ENCODE assay signal across 8 cellular contexts in genomic region chr19:49852631-49853126, GRCh38. TPM values are rescaled to one million over a fixed set of nuclear protein-coding genes. Genes with fewer than 3 reads are reported as not detected.
DNase-seq lines count a peak whose midpoint lies in the region; ATAC-seq, FAIRE-seq and TF ChIP-seq lines count a peak whose summit lies in the region.

No MANE protein-coding gene starts in this region.

- no peak overlapping the region for H2AFZ ChIP-seq in HepG2 (ENCODE audit: low read length)

- H3K9me3 ChIP-seq in heart left ventricle (peaks cover 0 to 9% (median 0%) of the 10 kb centered on the region in 12 donors), right atrium auricular region (no peaks in the 10 kb centered on the region), HepG2 (ENCODE audit: low read length) (no peaks in the 10 kb centered on the region), upper lobe of right lung (peaks cover 4% of the 10 kb centered on the region)

- FAIRE-seq in HepG2 (lab: Jason Lieb, UNC) = peak; percentile 4

- no peaks in the 10 kb centered on the region for H3K27me3 ChIP-seq in heart left ventricle
- no peaks in the 10 kb centered on the region for H3K27me3 ChIP-seq in right atrium auricular region
- H3K27me3 ChIP-seq in HepG2 (ENCODE audit: control insufficient read depth in 1 of 2, insufficient read depth in 2 of 2, low read length in 2 of 2) = no peaks in the 10 kb centered on the region; a peak in 1 of 5 replicates
- no peaks in the 10 kb centered on the region for H3K27me3 ChIP-seq in upper lobe of right lung

- peaks cover 23% of the 10 kb centered on the region for H4K20me1 ChIP-seq in HepG2 (ENCODE audit: insufficient read depth, low read length)

- no peak for TF ChIP-seq EP300 in HepG2 (IDR thresholded peaks at IDR 0.05; ENCODE audit: low read depth in 2 of 2, low read length in 2 of 2)
- no peak for TF ChIP-seq EP300 in HepG2 (CRISPR knock-in tag; IDR thresholded peaks at IDR 0.05; ENCODE audit: borderline replicate concordance)

- H3K4me3 ChIP-seq in heart left ventricle (peak overlapping the region in 9 of 12 donors; percentile 60 to 99 (median 80)), right atrium auricular region (peak overlapping the region in 1 of 2 donors; percentile 94), HepG2 (replicated peaks in 1 of 3; ENCODE audit: insufficient read depth in 1 of 3, low read depth in 2 of 3, low read length in 3 of 3) (peak overlapping the region; percentile 89 to 93 (median 90)), upper lobe of right lung (peak overlapping the region; percentile 96)

- H3K9ac ChIP-seq in HepG2 (ENCODE audit: insufficient read depth, low read depth, low read length) = peak overlapping the region; percentile 57

- peaks cover 32% of the 10 kb centered on the region for H3K4me1 Mint-ChIP-seq in activated naive CD8-positive, alpha-beta T cell treated with anti-CD3 and anti-CD28 coated beads, Interleukin-2, amount 10 ng/mL, durations not matched to agents 7 days and 5 days

- intact Hi-C loops in heart left ventricle (cut with DNase I) (loop anchor here in 4 of 10 donors (5.0 kb wide), 2 partner anchors 35 to 40 kb away; partner anchors contain the start of genes MED25 (in 3 of the 4) and FUZ (in 1 of the 4)), HepG2 (cut with micrococcal nuclease; ENCODE audit: unreplicated experiment) (no loop called here), upper lobe of right lung (cut with DNase I) (no loop called here)

- WGBS in heart left ventricle, 4 donors = 75 to 80% (median 76%) methylated on average over 14 of the region's 14 CpGs
- 78% methylated on average over 14 of the region's 14 CpGs for WGBS in HepG2 (ENCODE audit: low lambda C conversion rate)

- in situ Hi-C loops in HepG2 (cut with HindIII; ENCODE audit: extremely low pct_ligation_motif_present, low pct_unique_long_range_greater_than_20kb) = no loop called here

- H3K36me3 ChIP-seq in heart left ventricle (peaks cover 0 to 35% (median 31%) of the 10 kb centered on the region in 9 donors), right atrium auricular region (peaks cover 29% of the 10 kb centered on the region), HepG2 (replicated peaks in 1 of 2; ENCODE audit: control insufficient read depth in 1 of 2, insufficient read depth in 2 of 2, low read length in 2 of 2) (peaks cover 25 to 36% of the 10 kb centered on the region in 2 experiments; a peak in 4 of 5 replicates), upper lobe of right lung (peaks cover 22% of the 10 kb centered on the region)

- H3K27ac ChIP-seq in heart left ventricle (peak overlapping the region in 1 of 12 donors; percentile 100), right atrium auricular region (no peak overlapping the region), HepG2 (ENCODE audit: extremely low read length, insufficient read depth, low read length) (no peak overlapping the region), upper lobe of right lung (no peak overlapping the region)

- peaks cover 1% of the 10 kb centered on the region for H3K9me3 Mint-ChIP-seq in activated naive CD8-positive, alpha-beta T cell treated with anti-CD3 and anti-CD28 coated beads, Interleukin-2, amount 10 ng/mL, durations not matched to agents 7 days and 5 days

- peaks cover 3 to 42% (median 25%) of the 10 kb centered on the region in 12 donors for H3K4me1 ChIP-seq in heart left ventricle
- H3K4me1 ChIP-seq in right atrium auricular region = peaks cover 0 to 37% of the 10 kb centered on the region in 2 donors
- H3K4me1 ChIP-seq in HepG2 (ENCODE audit: insufficient read depth, low read length) = peaks cover 30% of the 10 kb centered on the region
- H3K4me1 ChIP-seq in upper lobe of right lung = peaks cover 27% of the 10 kb centered on the region

- H3K27me3 Mint-ChIP-seq in activated naive CD8-positive, alpha-beta T cell treated with anti-CD3 and anti-CD28 coated beads, Interleukin-2, amount 10 ng/mL, durations not matched to agents 7 days and 5 days = peaks cover 2% of the 10 kb centered on the region

- H3K4me3 Mint-ChIP-seq in activated naive CD8-positive, alpha-beta T cell treated with anti-CD3 and anti-CD28 coated beads, Interleukin-2, amount 10 ng/mL, durations not matched to agents 7 days and 5 days = peak overlapping the region; percentile 68

- TF ChIP-seq CTCF in heart left ventricle (IDR thresholded peaks at IDR 0.05) = no peak
- no peak for TF ChIP-seq CTCF in right atrium auricular region (IDR thresholded peaks at IDR 0.05)
- no peak for TF ChIP-seq CTCF in HepG2 (CRISPR knock-in tag; IDR thresholded peaks at IDR 0.05)
- no peak for TF ChIP-seq CTCF in upper lobe of right lung (IDR thresholded peaks at IDR 0.05)

- POLR2A ChIA-PET in activated naive CD8-positive, alpha-beta T cell treated with anti-CD3 and anti-CD28 coated beads, Interleukin-2, amount 10 ng/mL, durations not matched to agents 7 days and 5 days (lab: Charles Lee) = interaction anchor here (0.7 to 1.1 kb wide), 2 partner anchors 17 to 35 kb away, joined by 3 to 8 read pairs; no protein-coding TSS in a partner anchor
- POLR2A ChIA-PET in HepG2 (lab: Yijun Ruan, JAX) = interaction anchor here (0.6 to 3.1 kb wide), 3 partner anchors 9 to 17 kb away, joined by 3 to 29 read pairs (median 24); no protein-coding TSS in a partner anchor

- no peak for TF ChIP-seq RAD21 in HepG2 (CRISPR knock-in tag; IDR thresholded peaks at IDR 0.05)

- DNase-seq in heart left ventricle (no peak), right atrium auricular region (ENCODE audit: low spot score) (no peak), HepG2 (ENCODE audit: low spot score) (no peak), upper lobe of right lung (no peak), SKM-1 treated with dmso at 0.1 percent for 144 hours (lab: John Stamatoyannopoulos, UW; ENCODE audit: unreplicated experiment) (no peak), NCI-H524 treated with DMSO at 0.1 percent for 48 hours (lab: John Stamatoyannopoulos, UW) (no peak)
- no peak for DNase-seq in activated naive CD8-positive, alpha-beta T cell treated with anti-CD3 and anti-CD28 coated beads, Interleukin-2, amount 10 ng/mL, durations not matched to agents 7 days and 5 days
- DNase-seq in activated effector memory CD4-positive, alpha-beta T cell treated with Interleukin-2 at 50 U/mL for 16 hours = no peak

- TSS peak; percentile 70 for BruUV-seq in HepG2 (replicated peaks; lab: Mats Ljungman, UMichigan)

- TF ChIP-seq POLR2A in heart left ventricle (IDR thresholded peaks at IDR 0.05) (no peak), HepG2 (IDR thresholded peaks at IDR 0.05; ENCODE audit: insufficient read depth in 1 of 2, low read depth in 2 of 2, low read length in 2 of 2) (no peak)

- CTCF ChIA-PET in HepG2 (lab: Yijun Ruan, JAX; ENCODE audit: low intra/inter-chr PET ratio, low total read pairs) = no interaction called here

- ATAC-seq in heart left ventricle = no peak
- ATAC-seq in activated naive CD8-positive, alpha-beta T cell treated with anti-CD3 and anti-CD28 coated beads, Interleukin-2, amount 10 ng/mL, durations not matched to agents 7 days and 5 days (ENCODE audit: low read depth) = no peak
- ATAC-seq in HepG2 = no peak
- ATAC-seq in upper lobe of right lung = no peak

- H3K27ac Mint-ChIP-seq in activated naive CD8-positive, alpha-beta T cell treated with anti-CD3 and anti-CD28 coated beads, Interleukin-2, amount 10 ng/mL, durations not matched to agents 7 days and 5 days = no peak overlapping the region

- H3K79me2 ChIP-seq in HepG2 (ENCODE audit: insufficient read depth, low read length) = peaks cover 24% of the 10 kb centered on the region

- peaks cover 4% of the 10 kb centered on the region for H3K36me3 Mint-ChIP-seq in activated naive CD8-positive, alpha-beta T cell treated with anti-CD3 and anti-CD28 coated beads, Interleukin-2, amount 10 ng/mL, durations not matched to agents 7 days and 5 days

- H3K4me2 ChIP-seq in HepG2 (ENCODE audit: low read depth, low read length) = peak overlapping the region; percentile 89

RNA-seq across cellular contexts. Expression of gene PTOV1, which starts 1.7 kb away (rescaled TPM):
- total RNA-seq in heart left ventricle = 100 to 1,000 TPM in 1 of 9 donors, 10 to 100 TPM in 8; 70.9 to 109 (median 91.5) TPM
- 100 to 1,000 TPM in 1 of 2 donors, 10 to 100 TPM in 1; 85.9 to 135 TPM for polyA plus RNA-seq in heart left ventricle
- 10 to 100 TPM; 64.6 to 81.0 TPM for total RNA-seq in right atrium auricular region
- 100 to 1,000 TPM in 1 of 2 experiments, 10 to 100 TPM in 1; 99.7 to 102 TPM for total RNA-seq in activated naive CD8-positive, alpha-beta T cell treated with anti-CD3 and anti-CD28 coated beads, Interleukin-2, amount 10 ng/mL, durations not matched to agents 7 days and 5 days
- total RNA-seq in HepG2 (2016; rRNA removed; fragmentation: Illumina TruSeq; extraction: Trizol) = 59.4 and 68.5 TPM in 2 replicates
- 30.7 and 36.0 TPM in 2 replicates for total RNA-seq in HepG2 (2016; cell fraction: cytosol; rRNA removed; fragmentation: Illumina TruSeq; extraction: Trizol; ENCODE audit: low read depth)
- total RNA-seq in HepG2 (2016; cell fraction: insoluble cytoplasmic fraction; rRNA removed; fragmentation: Illumina TruSeq; extraction: Trizol) = 67.3 and 74.4 TPM in 2 replicates
- 45.7 and 54.4 TPM in 2 replicates for total RNA-seq in HepG2 (2016; cell fraction: membrane; rRNA removed; fragmentation: Illumina TruSeq; extraction: Trizol)
- 68.2 and 84.3 TPM in 2 replicates for total RNA-seq in HepG2 (2016; cell fraction: nucleus; rRNA removed; fragmentation: Illumina TruSeq; extraction: Trizol)
- polyA plus RNA-seq in HepG2 (2011; rRNA removed) = 63.5 and 77.7 TPM in 2 replicates
- polyA plus RNA-seq in HepG2 (2011; cell fraction: cytosol; rRNA removed) = 27.3 and 44.2 TPM in 2 replicates
- polyA plus RNA-seq in HepG2 (2011; cell fraction: nucleus; rRNA removed) = 387 and 441 TPM in 2 replicates
- 72.7 and 99.0 TPM in 2 replicates for polyA plus RNA-seq in HepG2 (2012)
- polyA plus RNA-seq in HepG2 (2016; cell fraction: cytosol; fragmentation: Illumina TruSeq; extraction: Trizol; ENCODE audit: low read depth) = 24.0 and 27.8 TPM in 2 replicates
- 78.0 and 94.4 TPM in 2 replicates for polyA plus RNA-seq in HepG2 (2016; cell fraction: insoluble cytoplasmic fraction; fragmentation: Illumina TruSeq; extraction: Trizol; ENCODE audit: low read depth)
- polyA plus RNA-seq in HepG2 (2016; cell fraction: membrane; fragmentation: Illumina TruSeq; extraction: Trizol; ENCODE audit: low read depth) = 34.7 and 37.3 TPM in 2 replicates
- 178 and 181 TPM in 2 replicates for polyA plus RNA-seq in HepG2 (2016; cell fraction: nucleus; fragmentation: Illumina TruSeq; extraction: Trizol; ENCODE audit: insufficient read depth, low read depth)
- 73.5 and 109 TPM in 2 replicates for polyA minus RNA-seq in HepG2 (2011; rRNA and poly(A)+ RNA removed; ENCODE audit: low replicate concordance)
- 42.8 and 45.1 TPM in 2 replicates for polyA minus RNA-seq in HepG2 (2011; cell fraction: cytosol; rRNA and poly(A)+ RNA removed)
- 69.0 and 75.8 TPM in 2 replicates for polyA minus RNA-seq in HepG2 (2011; cell fraction: nucleus; rRNA and poly(A)+ RNA removed)
- total RNA-seq in upper lobe of right lung = 104 TPM

RNA-seq across cellular contexts. Expression of gene PNKP, which starts 14.7 kb away (rescaled TPM):
- total RNA-seq in heart left ventricle (10 to 100 TPM; 26.6 to 57.0 (median 36.8) TPM), right atrium auricular region (10 to 100 TPM; 29.2 to 32.5 TPM), HepG2 (2016; rRNA removed; fragmentation: Illumina TruSeq; extraction: Trizol) (12.5 and 27.1 TPM in 2 replicates), upper lobe of right lung (83.2 TPM)
- polyA plus RNA-seq in heart left ventricle (10 to 100 TPM; 32.7 to 54.7 TPM), HepG2 (2011; rRNA removed) (12.7 and 17.0 TPM in 2 replicates)
- 100 to 1,000 TPM; 144 to 160 TPM for total RNA-seq in activated naive CD8-positive, alpha-beta T cell treated with anti-CD3 and anti-CD28 coated beads, Interleukin-2, amount 10 ng/mL, durations not matched to agents 7 days and 5 days
- total RNA-seq in HepG2 (2016; cell fraction: cytosol; rRNA removed; fragmentation: Illumina TruSeq; extraction: Trizol; ENCODE audit: low read depth) = 15.1 and 16.6 TPM in 2 replicates
- 14.0 and 23.3 TPM in 2 replicates for total RNA-seq in HepG2 (2016; cell fraction: insoluble cytoplasmic fraction; rRNA removed; fragmentation: Illumina TruSeq; extraction: Trizol)
- 10.4 and 12.6 TPM in 2 replicates for total RNA-seq in HepG2 (2016; cell fraction: membrane; rRNA removed; fragmentation: Illumina TruSeq; extraction: Trizol)
- total RNA-seq in HepG2 (2016; cell fraction: nucleus; rRNA removed; fragmentation: Illumina TruSeq; extraction: Trizol) = 22.5 and 24.4 TPM in 2 replicates
- polyA plus RNA-seq in HepG2 (2011; cell fraction: cytosol; rRNA removed) = 6.9 and 10.2 TPM in 2 replicates
- 96.1 and 104 TPM in 2 replicates for polyA plus RNA-seq in HepG2 (2011; cell fraction: nucleus; rRNA removed)
- polyA plus RNA-seq in HepG2 (2012) = 14.4 and 18.2 TPM in 2 replicates
- polyA plus RNA-seq in HepG2 (2016; cell fraction: cytosol; fragmentation: Illumina TruSeq; extraction: Trizol; ENCODE audit: low read depth) = 6.4 and 8.2 TPM in 2 replicates
- 11.5 and 13.4 TPM in 2 replicates for polyA plus RNA-seq in HepG2 (2016; cell fraction: insoluble cytoplasmic fraction; fragmentation: Illumina TruSeq; extraction: Trizol; ENCODE audit: low read depth)
- polyA plus RNA-seq in HepG2 (2016; cell fraction: membrane; fragmentation: Illumina TruSeq; extraction: Trizol; ENCODE audit: low read depth) = 11.3 and 40.2 TPM in 2 replicates
- 87.3 and 98.8 TPM in 2 replicates for polyA plus RNA-seq in HepG2 (2016; cell fraction: nucleus; fragmentation: Illumina TruSeq; extraction: Trizol; ENCODE audit: insufficient read depth, low read depth)
- 16.1 and 37.1 TPM in 2 replicates for polyA minus RNA-seq in HepG2 (2011; rRNA and poly(A)+ RNA removed; ENCODE audit: low replicate concordance)
- 9.8 and 10.1 TPM in 2 replicates for polyA minus RNA-seq in HepG2 (2011; cell fraction: cytosol; rRNA and poly(A)+ RNA removed)
- polyA minus RNA-seq in HepG2 (2011; cell fraction: nucleus; rRNA and poly(A)+ RNA removed) = 30.5 and 40.2 TPM in 2 replicates

RNA-seq across cellular contexts. Expression of gene AKT1S1, which starts 24.5 kb away (rescaled TPM):
- 10 to 100 TPM; 25.3 to 46.0 (median 31.2) TPM for total RNA-seq in heart left ventricle
- polyA plus RNA-seq in heart left ventricle = 10 to 100 TPM; 41.9 to 55.1 TPM
- 10 to 100 TPM; 20.6 to 25.8 TPM for total RNA-seq in right atrium auricular region
- total RNA-seq in activated naive CD8-positive, alpha-beta T cell treated with anti-CD3 and anti-CD28 coated beads, Interleukin-2, amount 10 ng/mL, durations not matched to agents 7 days and 5 days = 10 to 100 TPM; 17.3 to 19.9 TPM
- 10.9 and 13.5 TPM in 2 replicates for total RNA-seq in HepG2 (2016; rRNA removed; fragmentation: Illumina TruSeq; extraction: Trizol)
- 6.3 and 7.3 TPM in 2 replicates for total RNA-seq in HepG2 (2016; cell fraction: cytosol; rRNA removed; fragmentation: Illumina TruSeq; extraction: Trizol; ENCODE audit: low read depth)
- 10.3 and 14.9 TPM in 2 replicates for total RNA-seq in HepG2 (2016; cell fraction: insoluble cytoplasmic fraction; rRNA removed; fragmentation: Illumina TruSeq; extraction: Trizol)
- total RNA-seq in HepG2 (2016; cell fraction: membrane; rRNA removed; fragmentation: Illumina TruSeq; extraction: Trizol) = 14.8 and 16.5 TPM in 2 replicates
- total RNA-seq in HepG2 (2016; cell fraction: nucleus; rRNA removed; fragmentation: Illumina TruSeq; extraction: Trizol) = 12.4 and 13.6 TPM in 2 replicates
- polyA plus RNA-seq in HepG2 (2011; rRNA removed) = 27.8 and 30.0 TPM in 2 replicates
- polyA plus RNA-seq in HepG2 (2011; cell fraction: cytosol; rRNA removed) = 29.0 and 32.7 TPM in 2 replicates
- 56.2 and 76.4 TPM in 2 replicates for polyA plus RNA-seq in HepG2 (2011; cell fraction: nucleus; rRNA removed)
- polyA plus RNA-seq in HepG2 (2012) = 19.5 and 19.7 TPM in 2 replicates
- polyA plus RNA-seq in HepG2 (2016; cell fraction: cytosol; fragmentation: Illumina TruSeq; extraction: Trizol; ENCODE audit: low read depth) = 22.7 and 24.3 TPM in 2 replicates
- polyA plus RNA-seq in HepG2 (2016; cell fraction: insoluble cytoplasmic fraction; fragmentation: Illumina TruSeq; extraction: Trizol; ENCODE audit: low read depth) = 43.5 and 52.7 TPM in 2 replicates
- polyA plus RNA-seq in HepG2 (2016; cell fraction: membrane; fragmentation: Illumina TruSeq; extraction: Trizol; ENCODE audit: low read depth) = 46.7 and 51.1 TPM in 2 replicates
- 55.9 and 59.4 TPM in 2 replicates for polyA plus RNA-seq in HepG2 (2016; cell fraction: nucleus; fragmentation: Illumina TruSeq; extraction: Trizol; ENCODE audit: insufficient read depth, low read depth)
- 25.3 and 37.7 TPM in 2 replicates for polyA minus RNA-seq in HepG2 (2011; rRNA and poly(A)+ RNA removed; ENCODE audit: low replicate concordance)
- polyA minus RNA-seq in HepG2 (2011; cell fraction: cytosol; rRNA and poly(A)+ RNA removed) = 13.0 and 14.0 TPM in 2 replicates
- 21.9 and 22.5 TPM in 2 replicates for polyA minus RNA-seq in HepG2 (2011; cell fraction: nucleus; rRNA and poly(A)+ RNA removed)
- total RNA-seq in upper lobe of right lung = 29.4 TPM

RNA-seq across cellular contexts. Expression of gene TBC1D17, which starts 24.8 kb away (rescaled TPM):
- 10 to 100 TPM; 30.1 to 54.8 (median 39.8) TPM for total RNA-seq in heart left ventricle
- 10 to 100 TPM; 30.7 to 35.9 TPM for polyA plus RNA-seq in heart left ventricle
- total RNA-seq in right atrium auricular region = 10 to 100 TPM; 20.4 to 27.5 TPM
- 10 to 100 TPM; 51.3 to 53.4 TPM for total RNA-seq in activated naive CD8-positive, alpha-beta T cell treated with anti-CD3 and anti-CD28 coated beads, Interleukin-2, amount 10 ng/mL, durations not matched to agents 7 days and 5 days
- 3.6 and 9.7 TPM in 2 replicates for total RNA-seq in HepG2 (2016; rRNA removed; fragmentation: Illumina TruSeq; extraction: Trizol)
- 3.6 and 4.6 TPM in 2 replicates for total RNA-seq in HepG2 (2016; cell fraction: cytosol; rRNA removed; fragmentation: Illumina TruSeq; extraction: Trizol; ENCODE audit: low read depth)
- total RNA-seq in HepG2 (2016; cell fraction: insoluble cytoplasmic fraction; rRNA removed; fragmentation: Illumina TruSeq; extraction: Trizol) = 4.5 and 10.0 TPM in 2 replicates
- 7.6 and 8.5 TPM in 2 replicates for total RNA-seq in HepG2 (2016; cell fraction: membrane; rRNA removed; fragmentation: Illumina TruSeq; extraction: Trizol)
- total RNA-seq in HepG2 (2016; cell fraction: nucleus; rRNA removed; fragmentation: Illumina TruSeq; extraction: Trizol) = 8.6 and 13.7 TPM in 2 replicates
- 16.9 and 21.6 TPM in 2 replicates for polyA plus RNA-seq in HepG2 (2011; rRNA removed)
- 7.9 and 12.0 TPM in 2 replicates for polyA plus RNA-seq in HepG2 (2011; cell fraction: cytosol; rRNA removed)
- 83.8 and 108 TPM in 2 replicates for polyA plus RNA-seq in HepG2 (2011; cell fraction: nucleus; rRNA removed)
- 19.0 and 23.3 TPM in 2 replicates for polyA plus RNA-seq in HepG2 (2012)
- 4.7 and 5.1 TPM in 2 replicates for polyA plus RNA-seq in HepG2 (2016; cell fraction: cytosol; fragmentation: Illumina TruSeq; extraction: Trizol; ENCODE audit: low read depth)
- 10.7 and 15.1 TPM in 2 replicates for polyA plus RNA-seq in HepG2 (2016; cell fraction: insoluble cytoplasmic fraction; fragmentation: Illumina TruSeq; extraction: Trizol; ENCODE audit: low read depth)
- 9.3 and 10.8 TPM in 2 replicates for polyA plus RNA-seq in HepG2 (2016; cell fraction: membrane; fragmentation: Illumina TruSeq; extraction: Trizol; ENCODE audit: low read depth)
- polyA plus RNA-seq in HepG2 (2016; cell fraction: nucleus; fragmentation: Illumina TruSeq; extraction: Trizol; ENCODE audit: insufficient read depth, low read depth) = 45.7 and 46.6 TPM in 2 replicates
- polyA minus RNA-seq in HepG2 (2011; rRNA and poly(A)+ RNA removed; ENCODE audit: low replicate concordance) = 14.8 and 17.4 TPM in 2 replicates
- polyA minus RNA-seq in HepG2 (2011; cell fraction: cytosol; rRNA and poly(A)+ RNA removed) = 9.8 and 11.2 TPM in 2 replicates
- 16.0 and 24.2 TPM in 2 replicates for polyA minus RNA-seq in HepG2 (2011; cell fraction: nucleus; rRNA and poly(A)+ RNA removed)
- 57.1 TPM for total RNA-seq in upper lobe of right lung

RNA-seq across cellular contexts. Expression of gene MED25, which starts 34.6 kb away (rescaled TPM):
- total RNA-seq in heart left ventricle (100 to 1,000 TPM in 1 of 9 donors, 10 to 100 TPM in 8; 45.8 to 119 (median 54.7) TPM), right atrium auricular region (10 to 100 TPM; 31.1 to 54.0 TPM), HepG2 (2016; rRNA removed; fragmentation: Illumina TruSeq; extraction: Trizol) (11.1 and 11.3 TPM in 2 replicates), upper lobe of right lung (45.9 TPM)
- polyA plus RNA-seq in heart left ventricle (10 to 100 TPM; 44.1 to 60.2 TPM), HepG2 (2011; rRNA removed) (13.3 and 15.1 TPM in 2 replicates)
- total RNA-seq in activated naive CD8-positive, alpha-beta T cell treated with anti-CD3 and anti-CD28 coated beads, Interleukin-2, amount 10 ng/mL, durations not matched to agents 7 days and 5 days = 10 to 100 TPM; 60.4 to 66.3 TPM
- total RNA-seq in HepG2 (2016; cell fraction: cytosol; rRNA removed; fragmentation: Illumina TruSeq; extraction: Trizol; ENCODE audit: low read depth) = 3.0 and 3.1 TPM in 2 replicates
- total RNA-seq in HepG2 (2016; cell fraction: insoluble cytoplasmic fraction; rRNA removed; fragmentation: Illumina TruSeq; extraction: Trizol) = 10.4 and 11.0 TPM in 2 replicates
- 6.7 and 8.6 TPM in 2 replicates for total RNA-seq in HepG2 (2016; cell fraction: membrane; rRNA removed; fragmentation: Illumina TruSeq; extraction: Trizol)
- total RNA-seq in HepG2 (2016; cell fraction: nucleus; rRNA removed; fragmentation: Illumina TruSeq; extraction: Trizol) = 18.0 and 18.4 TPM in 2 replicates
- polyA plus RNA-seq in HepG2 (2011; cell fraction: cytosol; rRNA removed) = 5.3 and 5.7 TPM in 2 replicates
- polyA plus RNA-seq in HepG2 (2011; cell fraction: nucleus; rRNA removed) = 48.1 and 61.9 TPM in 2 replicates
- polyA plus RNA-seq in HepG2 (2012) = 17.3 and 20.9 TPM in 2 replicates
- polyA plus RNA-seq in HepG2 (2016; cell fraction: cytosol; fragmentation: Illumina TruSeq; extraction: Trizol; ENCODE audit: low read depth) = 5.1 and 5.2 TPM in 2 replicates
- 16.3 and 22.3 TPM in 2 replicates for polyA plus RNA-seq in HepG2 (2016; cell fraction: insoluble cytoplasmic fraction; fragmentation: Illumina TruSeq; extraction: Trizol; ENCODE audit: low read depth)
- polyA plus RNA-seq in HepG2 (2016; cell fraction: membrane; fragmentation: Illumina TruSeq; extraction: Trizol; ENCODE audit: low read depth) = 7.9 and 9.9 TPM in 2 replicates
- polyA plus RNA-seq in HepG2 (2016; cell fraction: nucleus; fragmentation: Illumina TruSeq; extraction: Trizol; ENCODE audit: insufficient read depth, low read depth) = 46.3 and 50.3 TPM in 2 replicates
- 31.2 and 56.4 TPM in 2 replicates for polyA minus RNA-seq in HepG2 (2011; rRNA and poly(A)+ RNA removed; ENCODE audit: low replicate concordance)
- polyA minus RNA-seq in HepG2 (2011; cell fraction: cytosol; rRNA and poly(A)+ RNA removed) = 9.1 and 11.4 TPM in 2 replicates
- 21.9 and 22.9 TPM in 2 replicates for polyA minus RNA-seq in HepG2 (2011; cell fraction: nucleus; rRNA and poly(A)+ RNA removed)
